ENCODE assay signal across 18 cellular contexts in the genomic region with DNA sequence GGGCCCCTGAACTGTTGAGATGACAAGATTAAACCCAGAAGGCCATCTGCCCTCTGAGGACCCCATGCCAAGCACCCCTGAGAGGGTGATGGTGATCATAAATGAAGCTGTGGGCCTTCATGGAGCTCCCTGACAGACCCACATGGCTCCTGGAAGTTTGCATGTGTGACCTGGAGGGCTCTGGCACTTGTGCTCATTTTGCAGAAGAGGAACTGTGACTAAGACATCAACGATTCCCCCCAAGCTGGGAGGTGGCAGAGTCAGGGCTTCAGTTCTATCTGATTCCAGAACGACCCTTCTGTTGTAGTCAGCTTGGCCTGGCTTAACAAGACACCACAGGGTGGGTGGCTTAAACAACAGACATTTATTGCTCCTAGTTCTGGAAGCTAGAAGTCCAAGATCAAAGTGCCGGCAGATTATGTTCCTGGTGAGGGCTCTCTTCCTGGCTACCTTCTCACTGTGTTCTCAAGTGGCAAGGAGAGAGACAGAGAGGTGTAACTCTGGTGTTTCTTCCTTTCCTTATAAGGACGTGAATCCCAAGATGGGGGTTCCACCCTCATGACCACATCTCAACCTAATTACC.
"Had no signal": no experiment of that assay in that cellular context is flagged by ENCODE, and none has a peak within 500 bp of the region (broad histone marks: within the 10 kb centered on the region; RNA-seq: fewer than 3 reads in every experiment).

No MANE protein-coding gene starts in this region.

- H3K9me3 ChIP-seq: breast epithelium, lower lobe of right lung, suprapubic skin had no signal

- H3K79me2 ChIP-seq: hepatocyte had no signal

- H3K36me3 Mint-ChIP-seq: activated naive CD4-positive, alpha-beta T cell treated with anti-CD3 and anti-CD28 coated beads, Interleukin-2, amount 50 U/mL, for 24 hours; natural killer cell treated with Interleukin-12 subunit alpha and Interleukin-12 subunit beta and Interleukin-15 and Interleukin-18, amount 100 ng/mL, for 72 hours had no signal

- ATAC-seq: activated CD8-positive, alpha-beta T cell treated with anti-CD3 and anti-CD28 coated beads for 36 hours; activated T-cell treated with anti-CD3 and anti-CD28 coated beads, Interleukin-2, amount 50 U/mL, for 72 hours; foreskin keratinocyte; natural killer cell treated with Interleukin-12 subunit alpha and Interleukin-12 subunit beta and Interleukin-15 and Interleukin-18, amount 100 ng/mL, for 72 hours had no signal

- H3K36me3 ChIP-seq: breast epithelium, lower lobe of right lung, suprapubic skin had no signal

- DNase-seq: activated CD4-positive, alpha-beta T cell treated with anti-CD3 and anti-CD28 coated beads, Interleukin-2, amount 10 ng/mL, durations not matched to agents 24 days and 14 days; activated CD8-positive, alpha-beta T cell treated with anti-CD3 and anti-CD28 coated beads for 36 hours; activated gamma-delta T cell; activated T-cell treated with anti-CD3 and anti-CD28 coated beads, Interleukin-2, amount 50 U/mL, for 72 hours; foreskin keratinocyte; lower lobe of right lung; retina; T-helper 2 cell; trophoblast cell had no signal

- H3K9me3 Mint-ChIP-seq: activated CD4-positive, alpha-beta T cell treated with anti-CD3 and anti-CD28 coated beads, Interleukin-2, amount 10 ng/mL, durations not matched to agents 24 days and 14 days; activated CD8-positive, alpha-beta T cell treated with anti-CD3 and anti-CD28 coated beads for 36 hours; activated naive CD4-positive, alpha-beta T cell treated with anti-CD3 and anti-CD28 coated beads, Interleukin-2, amount 50 U/mL, for 24 hours; activated T-cell treated with anti-CD3 and anti-CD28 coated beads, Interleukin-2, amount 50 U/mL, for 72 hours; natural killer cell treated with Interleukin-12 subunit alpha and Interleukin-12 subunit beta and Interleukin-15 and Interleukin-18, amount 100 ng/mL, for 72 hours; stimulated activated naive CD8-positive, alpha-beta T cell treated with anti-CD3 and anti-CD28 coated beads, Interleukin-15, Interleukin-2, amounts not matched to agents 100 ng/mL and 50 ng/mL, for 24 hours had no signal

- H3K4me3 Mint-ChIP-seq: activated CD4-positive, alpha-beta T cell treated with anti-CD3 and anti-CD28 coated beads, Interleukin-2, amount 10 ng/mL, durations not matched to agents 24 days and 14 days; activated CD8-positive, alpha-beta T cell treated with anti-CD3 and anti-CD28 coated beads for 36 hours; activated naive CD4-positive, alpha-beta T cell treated with anti-CD3 and anti-CD28 coated beads, Interleukin-2, amount 50 U/mL, for 24 hours; activated T-cell treated with anti-CD3 and anti-CD28 coated beads, Interleukin-2, amount 50 U/mL, for 72 hours; natural killer cell treated with Interleukin-12 subunit alpha and Interleukin-12 subunit beta and Interleukin-15 and Interleukin-18, amount 100 ng/mL, for 72 hours; stimulated activated naive CD8-positive, alpha-beta T cell treated with anti-CD3 and anti-CD28 coated beads, Interleukin-15, Interleukin-2, amounts not matched to agents 100 ng/mL and 50 ng/mL, for 24 hours had no signal

- H3K4me1 Mint-ChIP-seq: activated naive CD4-positive, alpha-beta T cell treated with anti-CD3 and anti-CD28 coated beads, Interleukin-2, amount 50 U/mL, for 24 hours had no signal

- H3K4me1 ChIP-seq: breast epithelium, foreskin keratinocyte had no signal

- H3K27ac ChIP-seq: coronary artery, foreskin keratinocyte, hepatocyte, lower lobe of right lung, suprapubic skin had no signal

- H3K4me2 ChIP-seq: hepatocyte had no signal

- H3K27ac Mint-ChIP-seq: activated CD4-positive, alpha-beta T cell treated with anti-CD3 and anti-CD28 coated beads, Interleukin-2, amount 10 ng/mL, durations not matched to agents 24 days and 14 days; activated CD8-positive, alpha-beta T cell treated with anti-CD3 and anti-CD28 coated beads for 36 hours; activated naive CD4-positive, alpha-beta T cell treated with anti-CD3 and anti-CD28 coated beads, Interleukin-2, amount 50 U/mL, for 24 hours; activated T-cell treated with anti-CD3 and anti-CD28 coated beads, Interleukin-2, amount 50 U/mL, for 72 hours; natural killer cell treated with Interleukin-12 subunit alpha and Interleukin-12 subunit beta and Interleukin-15 and Interleukin-18, amount 100 ng/mL, for 72 hours; stimulated activated naive CD8-positive, alpha-beta T cell treated with anti-CD3 and anti-CD28 coated beads, Interleukin-15, Interleukin-2, amounts not matched to agents 100 ng/mL and 50 ng/mL, for 24 hours had no signal

- H3K4me3 ChIP-seq: coronary artery, hepatocyte, lower lobe of right lung, suprapubic skin had no signal

- H2AFZ ChIP-seq: hepatocyte had no signal

- FAIRE-seq: astrocyte, TTC549 had no signal

- H3K27me3 ChIP-seq: breast epithelium, hepatocyte had no signal
